ENCODE assay signal across 8 cellular contexts in genomic region chr13:72782717-72783116, GRCh38. TPM values are rescaled to one million over a fixed set of nuclear protein-coding genes. Genes with fewer than 3 reads are reported as not detected.
A peak's percentile ranks its signal among the peaks of the same experiment; 100 is the strongest.
DNase-seq lines count a peak whose midpoint lies in the region; ATAC-seq and TF ChIP-seq lines count a peak whose summit lies in the region.

No MANE protein-coding gene starts in this region.

- DNase-seq in left ventricle myocardium inferior (no peak), left ventricle myocardium superior (no peak), suprapubic skin (ENCODE audit: low spot score in 2 of 2) (no peak), RWPE1 (ENCODE audit: low spot score) (no peak)
- no peak for DNase-seq in activated CD8-positive, alpha-beta T cell treated with anti-CD3 and anti-CD28 coated beads, Interleukin-2, amount 10 ng/mL, durations not matched to agents 7 days and 5 days
- no peak for DNase-seq in stimulated activated CD4-positive, alpha-beta T cell treated with anti-CD3 and anti-CD28 coated beads, Interleukin-4, amount 100 ng/mL, for 24 hours

- CTCF ChIA-PET in activated CD8-positive, alpha-beta T cell treated with anti-CD3 and anti-CD28 coated beads, Interleukin-2, amount 10 ng/mL, durations not matched to agents 7 days and 5 days (lab: Charles Lee): no interaction called here
- CTCF ChIA-PET in RWPE1 (lab: Yijun Ruan, JAX): no interaction called here

- peak overlapping the region; percentile 89 for H3K27ac Mint-ChIP-seq in activated CD8-positive, alpha-beta T cell treated with anti-CD3 and anti-CD28 coated beads, Interleukin-2, amount 10 ng/mL, durations not matched to agents 7 days and 5 days

- H3K4me3 ChIP-seq in left ventricle myocardium inferior: peak overlapping the region; percentile 92
- H3K4me3 ChIP-seq in iPS-18c (ENCODE audit: insufficient read depth, low read depth, low read length): peak overlapping the region; percentile 87
- peak overlapping the region; percentile 82 for H3K4me3 ChIP-seq in suprapubic skin

- no peak for TF ChIP-seq POLR2A in suprapubic skin (IDR thresholded peaks at IDR 0.05)

- POLR2A ChIA-PET in activated CD8-positive, alpha-beta T cell treated with anti-CD3 and anti-CD28 coated beads, Interleukin-2, amount 10 ng/mL, durations not matched to agents 7 days and 5 days (lab: Charles Lee): no interaction called here
- POLR2A ChIA-PET in RWPE1 (lab: Yijun Ruan, JAX; ENCODE audit: low non-redundant PET): no interaction called here

- H3K36me3 ChIP-seq in left ventricle myocardium inferior (peaks cover 27% of the 10 kb centered on the region), suprapubic skin (peaks cover 17% of the 10 kb centered on the region)

- peaks cover 45% of the 10 kb centered on the region for H3K4me1 Mint-ChIP-seq in activated CD8-positive, alpha-beta T cell treated with anti-CD3 and anti-CD28 coated beads, Interleukin-2, amount 10 ng/mL, durations not matched to agents 7 days and 5 days (ENCODE audit: low read depth)

- H3K27ac ChIP-seq in left ventricle myocardium inferior (replicated peaks): peak overlapping the region; percentile 91
- H3K27ac ChIP-seq in suprapubic skin: peak overlapping the region; percentile 88
- H3K27ac ChIP-seq in RWPE1: no peak overlapping the region

- ATAC-seq in left ventricle myocardium superior: no peak
- no peak for ATAC-seq in activated CD8-positive, alpha-beta T cell treated with anti-CD3 and anti-CD28 coated beads, Interleukin-2, amount 10 ng/mL, durations not matched to agents 7 days and 5 days
- ATAC-seq in GM19023 (IDR thresholded peaks at IDR 0.05; ENCODE audit: unreplicated experiment): no peak

- no peaks in the 10 kb centered on the region for H3K9me3 Mint-ChIP-seq in activated CD8-positive, alpha-beta T cell treated with anti-CD3 and anti-CD28 coated beads, Interleukin-2, amount 10 ng/mL, durations not matched to agents 7 days and 5 days (ENCODE audit: insufficient read depth)

- H3K27me3 Mint-ChIP-seq in activated CD8-positive, alpha-beta T cell treated with anti-CD3 and anti-CD28 coated beads, Interleukin-2, amount 10 ng/mL, durations not matched to agents 7 days and 5 days (ENCODE audit: low read depth): no peaks in the 10 kb centered on the region

- H3K27me3 ChIP-seq in left ventricle myocardium inferior (ENCODE audit: low read depth) (no peaks in the 10 kb centered on the region), suprapubic skin (no peaks in the 10 kb centered on the region)

- no peak for TF ChIP-seq CTCF in left ventricle myocardium inferior (IDR thresholded peaks at IDR 0.05; ENCODE audit: borderline replicate concordance)
- no peak for TF ChIP-seq CTCF in suprapubic skin (IDR thresholded peaks at IDR 0.05)
- no peak for TF ChIP-seq CTCF in RWPE1 (conservative IDR thresholded peaks at IDR 0.05; ENCODE audit: low read depth)

- WGBS in suprapubic skin: 6% methylated on average over 7 of the region's 7 CpGs

- H3K4me1 ChIP-seq in left ventricle myocardium inferior (peaks cover 75% of the 10 kb centered on the region), suprapubic skin (peaks cover 39% of the 10 kb centered on the region)

- H3K9me3 ChIP-seq in left ventricle myocardium inferior (replicated peaks) (no peaks in the 10 kb centered on the region), iPS-18c (ENCODE audit: control insufficient read depth, insufficient read depth, low read length) (no peaks in the 10 kb centered on the region), suprapubic skin (no peaks in the 10 kb centered on the region)

- H3K36me3 Mint-ChIP-seq in activated CD8-positive, alpha-beta T cell treated with anti-CD3 and anti-CD28 coated beads, Interleukin-2, amount 10 ng/mL, durations not matched to agents 7 days and 5 days (ENCODE audit: low read depth): peaks cover 48% of the 10 kb centered on the region

- intact Hi-C loops in left ventricle myocardium inferior (cut with micrococcal nuclease): no loop called here
- intact Hi-C loops in left ventricle myocardium superior (cut with micrococcal nuclease): no loop called here

- H3K4me3 Mint-ChIP-seq in activated CD8-positive, alpha-beta T cell treated with anti-CD3 and anti-CD28 coated beads, Interleukin-2, amount 10 ng/mL, durations not matched to agents 7 days and 5 days: peak overlapping the region; percentile 99

- no peak for TF ChIP-seq EP300 in suprapubic skin (IDR thresholded peaks at IDR 0.05)

RNA-seq across cellular contexts. Expression of gene PIBF1, which starts 0.8 kb away (rescaled TPM):
- total RNA-seq in left ventricle myocardium inferior (10.8 TPM), left ventricle myocardium superior (11.2 TPM), suprapubic skin (10 to 100 TPM in 3 of 4 donors, 1 to 10 TPM in 1; 9.9 to 18.9 (median 11.7) TPM)
- 10 to 100 TPM; 29.6 to 34.0 TPM for total RNA-seq in activated CD8-positive, alpha-beta T cell treated with anti-CD3 and anti-CD28 coated beads, Interleukin-2, amount 10 ng/mL, durations not matched to agents 7 days and 5 days

RNA-seq across cellular contexts. Expression of gene DIS3, which starts 1.0 kb away (rescaled TPM):
- total RNA-seq in left ventricle myocardium inferior: 13.8 TPM
- 13.6 TPM for total RNA-seq in left ventricle myocardium superior
- total RNA-seq in activated CD8-positive, alpha-beta T cell treated with anti-CD3 and anti-CD28 coated beads, Interleukin-2, amount 10 ng/mL, durations not matched to agents 7 days and 5 days: 10 to 100 TPM; 31.5 to 35.2 TPM
- 10 to 100 TPM; 18.8 to 28.4 (median 22.7) TPM for total RNA-seq in suprapubic skin

RNA-seq across cellular contexts. Expression of gene BORA, which starts 55.0 kb away (rescaled TPM):
- total RNA-seq in left ventricle myocardium inferior (0.55 TPM), left ventricle myocardium superior (0.62 TPM), suprapubic skin (1 to 10 TPM; 2.7 to 8.3 (median 4.9) TPM)
- total RNA-seq in activated CD8-positive, alpha-beta T cell treated with anti-CD3 and anti-CD28 coated beads, Interleukin-2, amount 10 ng/mL, durations not matched to agents 7 days and 5 days: 10 to 100 TPM; 31.0 TPM

RNA-seq across cellular contexts. Expression of gene MZT1, which starts 55.3 kb away (rescaled TPM):
- total RNA-seq in left ventricle myocardium inferior: 7.0 TPM
- total RNA-seq in left ventricle myocardium superior: 6.8 TPM
- total RNA-seq in activated CD8-positive, alpha-beta T cell treated with anti-CD3 and anti-CD28 coated beads, Interleukin-2, amount 10 ng/mL, durations not matched to agents 7 days and 5 days: 10 to 100 TPM; 20.6 to 25.5 TPM
- 1 to 10 TPM; 5.3 to 7.6 (median 5.4) TPM for total RNA-seq in suprapubic skin
